In the genomic region with DNA sequence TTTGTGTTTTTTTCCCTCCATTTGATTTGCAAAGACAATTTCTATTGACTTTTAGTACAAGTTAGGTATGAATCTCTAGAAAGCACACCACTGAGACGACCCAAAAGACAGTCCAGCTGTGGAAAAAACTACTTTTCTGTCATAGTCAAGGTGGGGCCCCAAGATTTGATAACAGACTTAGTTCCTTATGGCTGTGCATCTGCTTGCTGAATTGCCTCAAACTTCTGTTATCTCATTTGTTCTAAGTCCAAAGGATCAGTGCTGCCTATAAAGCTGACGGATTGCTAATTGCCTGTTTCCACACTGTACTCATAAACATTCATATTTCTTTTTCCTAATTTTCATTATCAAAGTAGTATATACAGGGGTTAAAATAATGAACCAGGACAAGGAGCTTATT, we compare ENCODE assay signal across 18 cellular contexts.
DNase-seq lines count a peak whose midpoint lies in the region; ATAC-seq and TF ChIP-seq lines count a peak whose summit lies in the region.
"Had no signal": no experiment of that assay in that cellular context is flagged by ENCODE, and none has a peak within 500 bp of the region (broad histone marks: within the 10 kb centered on the region; RNA-seq: fewer than 3 reads in every experiment).

No MANE protein-coding gene starts in this region.

- H3K27me3 ChIP-seq in mucosa of rectum (ENCODE audit: control insufficient read depth in 2 of 2, insufficient read depth in 2 of 2, low read length in 2 of 2) = no peaks in the 10 kb centered on the region
- H3K27me3 ChIP-seq in tibial nerve = no peaks in the 10 kb centered on the region
- H3K27me3 ChIP-seq: thyroid gland had no signal

- H3K4me1 ChIP-seq in mucosa of rectum (ENCODE audit: control insufficient read depth in 2 of 2, insufficient read depth in 2 of 2, low read length in 2 of 2) (peaks cover 10 to 38% of the 10 kb centered on the region in 2 donors), tibial nerve (peaks cover 0 to 77% (median 19%) of the 10 kb centered on the region in 4 donors)
- H3K4me1 ChIP-seq: thyroid gland had no signal

- peaks cover 74% of the 10 kb centered on the region for H3K4me1 Mint-ChIP-seq in chondrocyte (ENCODE audit: low read depth)
- peaks cover 4% of the 10 kb centered on the region for H3K4me1 Mint-ChIP-seq in endothelial cell (ENCODE audit: unreplicated experiment)

- no peak overlapping the region for H3K4me3 Mint-ChIP-seq in chondrocyte (ENCODE audit: unreplicated experiment)
- no peak overlapping the region for H3K4me3 Mint-ChIP-seq in endothelial cell (ENCODE audit: unreplicated experiment)
- H3K4me3 Mint-ChIP-seq: dendritic cell treated with granulocyte-macrophage colony-stimulating factor and Interleukin-4, amounts not matched to agents 40 ng/mL and 50 ng/mL, for 4 days had no signal

- no peaks in the 10 kb centered on the region for H3K27me3 Mint-ChIP-seq in chondrocyte (ENCODE audit: low read depth)
- peaks cover 3% of the 10 kb centered on the region for H3K27me3 Mint-ChIP-seq in endothelial cell (ENCODE audit: unreplicated experiment)
- H3K27me3 Mint-ChIP-seq: dendritic cell treated with granulocyte-macrophage colony-stimulating factor and Interleukin-4, amounts not matched to agents 40 ng/mL and 50 ng/mL, for 4 days had no signal

- H3K36me3 ChIP-seq in mucosa of rectum (ENCODE audit: control insufficient read depth in 2 of 2, insufficient read depth in 2 of 2, low read length in 2 of 2) (no peaks in the 10 kb centered on the region), tibial nerve (no peaks in the 10 kb centered on the region)
- H3K36me3 ChIP-seq: thyroid gland had no signal

- H3K27ac Mint-ChIP-seq in chondrocyte (ENCODE audit: unreplicated experiment) (peak overlapping the region; percentile 94), endothelial cell (ENCODE audit: unreplicated experiment) (no peak overlapping the region)
- H3K27ac Mint-ChIP-seq: activated T-helper 2 cell treated with anti-CD3 and anti-CD28 coated beads, Interferon-gamma antibody, Interleukin-2, Interleukin-4, amounts not matched to agents 10 μg/mL and 5 μg/mL and 100 μg/mL, durations not matched to agents 14 hours and 24 hours and 36 hours; dendritic cell treated with granulocyte-macrophage colony-stimulating factor and Interleukin-4, amounts not matched to agents 40 ng/mL and 50 ng/mL, for 4 days had no signal

- TF ChIP-seq EP300 in tibial nerve (IDR thresholded peaks at IDR 0.05) = no peak

- no peak for TF ChIP-seq POLR2A in tibial nerve (IDR thresholded peaks at IDR 0.05)

- TF ChIP-seq CTCF in chondrocyte (IDR thresholded peaks at IDR 0.05) (no peak), tibial nerve (IDR thresholded peaks at IDR 0.05) (no peak), endothelial cell (IDR thresholded peaks at IDR 0.05; ENCODE audit: unreplicated experiment) (no peak)

- ATAC-seq in HG03108 (IDR thresholded peaks at IDR 0.05; ENCODE audit: unreplicated experiment) = no peak
- no peak for ATAC-seq in HG02798 (IDR thresholded peaks at IDR 0.05; ENCODE audit: poor library complexity, unreplicated experiment)

- 39 to 48% methylated on average over 2 of the region's 2 CpGs for WGBS in tibial nerve, 2 donors

- no peaks in the 10 kb centered on the region for H3K9me3 Mint-ChIP-seq in chondrocyte (ENCODE audit: low read depth)
- no peaks in the 10 kb centered on the region for H3K9me3 Mint-ChIP-seq in endothelial cell (ENCODE audit: unreplicated experiment)

- H3K36me3 Mint-ChIP-seq in chondrocyte (ENCODE audit: low read depth) (no peaks in the 10 kb centered on the region), endothelial cell (ENCODE audit: low read depth, unreplicated experiment) (no peaks in the 10 kb centered on the region)

- H3K9ac ChIP-seq in mucosa of rectum (ENCODE audit: low read depth in 1 of 2, low read length in 2 of 2) = peak overlapping the region in 1 of 2 donors; percentile 63

- DNase-seq in NCI-H82 (lab: John Stamatoyannopoulos, UW) (peak; percentile 66), NCI-H82 treated with DMSO at 0.1 percent for 48 hours (lab: John Stamatoyannopoulos, UW; ENCODE audit: unreplicated experiment) (no peak), chondrocyte (ENCODE audit: low spot score) (no peak), tibial nerve (ENCODE audit: low spot score in 2 of 2) (no peak), endothelial cell (ENCODE audit: low spot score) (no peak)
- DNase-seq: amniotic stem cell; DND-41; left cardiac atrium; NCI-H2029 treated with DMSO at 0.1 percent for 48 hours; stimulated activated CD4-positive, alpha-beta T cell treated with anti-CD3 and anti-CD28 coated beads, Interleukin-1b, Interleukin-23, amount 100 ng/mL, for 48 hours; SW 1271; thyroid gland had no signal

- H3K27ac ChIP-seq in mucosa of rectum (ENCODE audit: low read depth in 2 of 2, low read length in 2 of 2) (peak overlapping the region; percentile 86), tibial nerve (peak overlapping the region; percentile 39 to 84 (median 62))
- H3K27ac ChIP-seq: 22Rv1, thyroid gland had no signal

- peak overlapping the region; percentile 35 to 58 for H3K4me3 ChIP-seq in mucosa of rectum (ENCODE audit: low read length in 2 of 2)
- no peak overlapping the region for H3K4me3 ChIP-seq in tibial nerve
- H3K4me3 ChIP-seq: thyroid gland had no signal

- H3K9me3 ChIP-seq in mucosa of rectum (ENCODE audit: control insufficient read depth in 2 of 2, low read length in 2 of 2) (no peaks in the 10 kb centered on the region), tibial nerve (no peaks in the 10 kb centered on the region)
- H3K9me3 ChIP-seq: thyroid gland had no signal

Comparison
In these comparisons a context has a peak if more than half of its experiments do, and no peak if none do; other contexts are left out.
1. H3K4me3 ChIP-seq: peak in mucosa of rectum (2 of 2); none in tibial nerve (0 of 4).